ENCODE assay signal across 8 cellular contexts in genomic region chr15:70023064-70023768, GRCh38.
DNase-seq lines count a peak whose midpoint lies in the region; ATAC-seq lines count a peak whose summit lies in the region.

No MANE protein-coding gene starts in this region.

- peak; percentile 66 for ATAC-seq in HG02884 (IDR thresholded peaks at IDR 0.05; ENCODE audit: unreplicated experiment)
- peak; percentile 97 to 99 for ATAC-seq in activated T-cell treated with anti-CD3 and anti-CD28 coated beads, Interleukin-2, amount 50 U/mL, for 72 hours (replicated peaks in 1 of 2)

- DNase-seq in NCI-H345 (lab: John Stamatoyannopoulos, UW) (peak; percentile 47), NCI-H345 treated with DMSO at 0.1 percent for 48 hours (lab: John Stamatoyannopoulos, UW; ENCODE audit: unreplicated experiment) (no peak), NOMO-1 (lab: John Stamatoyannopoulos, UW; ENCODE audit: unreplicated experiment in 2 of 2) (peak; percentile 97 to 98), iris pigment epithelial cell (ENCODE audit: low read depth) (peak; percentile 91), RKO (ENCODE audit: low spot score) (no peak)
- peak; percentile 54 to 56 for DNase-seq in activated T-cell treated with anti-CD3 and anti-CD28 coated beads, Interleukin-2, amount 50 U/mL, for 72 hours
- DNase-seq in stimulated activated CD8-positive, alpha-beta memory T cell treated with anti-CD3 and anti-CD28 coated beads, Interleukin-7, amount 100 ng/mL, for 48 hours (ENCODE audit: extremely low read depth in 1 of 2, low read depth in 1 of 2): peak; percentile 10 to 43

- no peaks in the 10 kb centered on the region for H3K36me3 Mint-ChIP-seq in activated T-cell treated with anti-CD3 and anti-CD28 coated beads, Interleukin-2, amount 50 U/mL, for 72 hours (ENCODE audit: insufficient read depth in 2 of 2)

- H3K27me3 Mint-ChIP-seq in activated T-cell treated with anti-CD3 and anti-CD28 coated beads, Interleukin-2, amount 50 U/mL, for 72 hours (ENCODE audit: low read depth): no peaks in the 10 kb centered on the region

- H3K4me1 Mint-ChIP-seq in activated T-cell treated with anti-CD3 and anti-CD28 coated beads, Interleukin-2, amount 50 U/mL, for 72 hours (ENCODE audit: low read depth): peaks cover 17% of the 10 kb centered on the region

- no peak overlapping the region for H3K27ac Mint-ChIP-seq in activated T-cell treated with anti-CD3 and anti-CD28 coated beads, Interleukin-2, amount 50 U/mL, for 72 hours

- H3K4me3 Mint-ChIP-seq in activated T-cell treated with anti-CD3 and anti-CD28 coated beads, Interleukin-2, amount 50 U/mL, for 72 hours: no peak overlapping the region

- no peaks in the 10 kb centered on the region for H3K9me3 Mint-ChIP-seq in activated T-cell treated with anti-CD3 and anti-CD28 coated beads, Interleukin-2, amount 50 U/mL, for 72 hours

Comparison
In these comparisons a context has a peak if more than half of its experiments do, and no peak if none do; other contexts are left out.
1. DNase-seq: peak in NCI-H345 (single experiment), NOMO-1 (2 of 2), activated T-cell treated with anti-CD3 and anti-CD28 coated beads, Interleukin-2, amount 50 U/mL, for 72 hours (2 of 2), iris pigment epithelial cell (single experiment) and stimulated activated CD8-positive, alpha-beta memory T cell treated with anti-CD3 and anti-CD28 coated beads, Interleukin-7, amount 100 ng/mL, for 48 hours (2 of 2); none in NCI-H345 treated with DMSO at 0.1 percent for 48 hours (single experiment) and RKO (single experiment).